In genomic region chr15:42457445-42458442, GRCh38 we compare ENCODE assay signal across 8 cellular contexts. TPM values are rescaled to one million over a fixed set of nuclear protein-coding genes. Genes with fewer than 3 reads are reported as not detected.
DNase-seq lines count a peak whose midpoint lies in the region; ATAC-seq and TF ChIP-seq lines count a peak whose summit lies in the region.

No MANE protein-coding gene starts in this region.

- CTCF ChIA-PET in T-cell (lab: Charles Lee): no interaction called here
- CTCF ChIA-PET in HEK293T (lab: Yijun Ruan, JAX): no interaction called here

- peaks cover 12 to 25% (median 18%) of the 10 kb centered on the region in 3 donors for H3K4me1 Mint-ChIP-seq in T-cell

- ATAC-seq in GM21619 (IDR thresholded peaks at IDR 0.05; ENCODE audit: unreplicated experiment) (peak; percentile 76), T-cell (replicated peaks in 1 of 4) (no peak)

- POLR2A ChIA-PET in T-cell (lab: Charles Lee): no interaction called here
- POLR2A ChIA-PET in HEK293T (lab: Yijun Ruan, JAX): no interaction called here

- H3K36me3 Mint-ChIP-seq in T-cell: peaks cover 17% of the 10 kb centered on the region

- no peak overlapping the region for H3K4me3 Mint-ChIP-seq in T-cell

- no peaks in the 10 kb centered on the region for H3K27me3 Mint-ChIP-seq in T-cell

- no peak overlapping the region for H3K27ac Mint-ChIP-seq in T-cell

- DNase-seq in D341Med (ENCODE audit: low spot score): peak; percentile 36
- peak; percentile 66 for DNase-seq in NCI-H82 (lab: John Stamatoyannopoulos, UW)
- DNase-seq in fibroblast of gingiva (ENCODE audit: low read depth): peak; percentile 96
- peak; percentile 98 for DNase-seq in myocyte (ENCODE audit: low read depth)
- no peak for DNase-seq in T-cell
- DNase-seq in HEK293T (ENCODE audit: extremely low spot score): no peak
- no peak for DNase-seq in HK-2 (ENCODE audit: unreplicated experiment)

- no peaks in the 10 kb centered on the region for H3K9me3 Mint-ChIP-seq in T-cell

TF ChIP-seq in HEK293T, 16 proteins besides CTCF, POLR2A, EP300 and RAD21:
- TF ChIP-seq NFRKB (IDR thresholded peaks at IDR 0.05) (no peak), SP1 (IDR thresholded peaks at IDR 0.05) (no peak), ELF4 (IDR thresholded peaks at IDR 0.05) (no peak), TARDBP (IDR thresholded peaks at IDR 0.05) (no peak), SUZ12 (IDR thresholded peaks at IDR 0.05) (no peak), BHLHE40 (IDR thresholded peaks at IDR 0.05; ENCODE audit: borderline replicate concordance) (no peak), FOXM1 (IDR thresholded peaks at IDR 0.05; ENCODE audit: borderline replicate concordance) (no peak), HDGF (IDR thresholded peaks at IDR 0.05; ENCODE audit: borderline replicate concordance) (no peak)

RNA-seq across cellular contexts. Expression of gene ZNF106, which starts 33.2 kb away (rescaled TPM):
- total RNA-seq in myocyte (236 and 741 TPM in 2 replicates), T-cell (10 to 100 TPM; 33.1 to 41.1 (median 36.7) TPM)
- 86.2 TPM for polyA plus RNA-seq in myocyte (2012)

RNA-seq across cellular contexts. Expression of gene SNAP23, which starts 37.7 kb away (rescaled TPM):
- 73.0 and 91.6 TPM in 2 replicates for total RNA-seq in myocyte
- polyA plus RNA-seq in myocyte (2012): 54.2 TPM
- 10 to 100 TPM; 51.8 to 60.7 (median 59.3) TPM for total RNA-seq in T-cell

Comparison
In these comparisons a context has a peak if more than half of its experiments do, and no peak if none do; other contexts are left out.
1. DNase-seq: peak in D341Med (single experiment), NCI-H82 (single experiment), fibroblast of gingiva (single experiment) and myocyte (single experiment); none in T-cell (0 of 34), HEK293T (single experiment) and HK-2 (single experiment).